In the genomic region with DNA sequence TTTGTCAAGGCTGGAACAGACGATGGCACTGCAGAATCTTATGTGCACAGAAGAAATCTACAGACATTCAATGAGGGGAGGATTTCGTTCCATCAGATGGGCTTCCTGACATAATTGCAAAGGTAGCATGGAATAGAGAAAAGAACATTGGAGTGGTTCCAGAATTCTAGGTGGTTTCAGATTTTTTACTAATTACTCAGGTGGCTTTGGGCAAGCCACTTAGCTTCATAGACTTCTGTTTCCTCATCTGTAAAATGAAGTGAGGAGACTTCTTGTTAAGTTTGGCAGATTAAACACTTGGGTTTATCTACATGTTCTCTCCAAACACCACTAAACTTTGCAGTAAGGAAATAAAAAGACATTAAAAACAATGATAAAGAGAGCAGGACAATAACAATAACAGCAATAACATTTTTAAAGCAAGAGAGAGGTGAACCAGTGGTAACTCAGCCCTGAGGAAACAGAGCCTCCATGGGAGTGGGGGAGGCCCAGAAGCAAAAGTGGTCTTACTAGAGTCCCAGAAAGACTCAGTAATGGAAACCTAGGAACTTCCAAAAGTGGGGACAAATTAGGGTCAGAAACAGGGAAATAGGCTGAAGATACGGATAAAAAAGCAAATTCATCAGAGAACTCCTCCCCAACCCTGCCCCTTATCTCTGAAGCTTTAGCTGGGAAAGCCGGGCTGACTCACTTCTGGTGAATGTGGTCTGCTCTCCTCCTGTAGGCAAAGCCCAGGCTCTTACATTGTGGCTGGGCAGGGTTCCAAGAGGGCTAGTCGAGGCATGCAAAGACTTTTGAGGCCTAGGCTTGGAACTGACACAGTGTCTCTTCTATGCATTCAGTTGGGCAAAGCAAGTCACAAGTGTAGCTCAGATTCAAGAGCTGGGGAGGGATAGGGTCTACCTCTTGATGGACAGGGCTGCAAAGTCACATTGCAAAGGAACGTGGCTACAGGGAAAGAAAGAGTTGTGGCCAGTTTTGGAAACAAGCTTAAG, we compare ENCODE assay signal across 8 cellular contexts. TPM values are rescaled to one million over a fixed set of nuclear protein-coding genes. Genes with fewer than 3 reads are reported as not detected.
DNase-seq lines count a peak whose midpoint lies in the region; ATAC-seq, FAIRE-seq and TF ChIP-seq lines count a peak whose summit lies in the region.
"Had no signal": no experiment of that assay in that cellular context is flagged by ENCODE, and none has a peak within 500 bp of the region (broad histone marks: within the 10 kb centered on the region; RNA-seq: fewer than 3 reads in every experiment).

No MANE protein-coding gene starts in this region.

- no peak overlapping the region for H3K4me3 Mint-ChIP-seq in astrocyte (ENCODE audit: unreplicated experiment)

- H3K27ac Mint-ChIP-seq in astrocyte (ENCODE audit: unreplicated experiment), result peak overlapping the region; percentile 99

- peak overlapping the region; percentile 79 for H3K4me2 ChIP-seq in astrocyte (ENCODE audit: low read length)

- ATAC-seq in GM18861 (IDR thresholded peaks at IDR 0.05; ENCODE audit: unreplicated experiment) (peak; percentile 38), HG03103 (IDR thresholded peaks at IDR 0.05; ENCODE audit: low read depth, unreplicated experiment) (peak; percentile 35), lung (ENCODE audit: insufficient read depth, low FRiP score) (peak; percentile 82), HG02938 (IDR thresholded peaks at IDR 0.05; ENCODE audit: unreplicated experiment) (no peak)

- H3K36me3 ChIP-seq in astrocyte (ENCODE audit: insufficient read depth, low read length) (no peaks in the 10 kb centered on the region), lung (ENCODE audit: control insufficient read depth in 2 of 2, insufficient read depth in 2 of 2, low read length in 2 of 2) (no peaks in the 10 kb centered on the region), transverse colon (no peaks in the 10 kb centered on the region)

- DNase-seq in RWPE1 (ENCODE audit: low spot score) (peak; percentile 98), astrocyte (ENCODE audit: low read depth) (peak; percentile 99), lung (ENCODE audit: low spot score) (peak; percentile 82), transverse colon (peak; percentile 41)

- H3K4me1 ChIP-seq in astrocyte (ENCODE audit: insufficient read depth, low read length), result peaks cover 28% of the 10 kb centered on the region
- H3K4me1 ChIP-seq in lung (ENCODE audit: control insufficient read depth in 2 of 2, insufficient read depth in 2 of 2, low read length in 2 of 2), result peaks cover 0 to 2% of the 10 kb centered on the region in 2 donors
- H3K4me1 ChIP-seq in transverse colon, result peaks cover 0 to 9% (median 2%) of the 10 kb centered on the region in 4 donors

- H3K27me3 ChIP-seq in astrocyte (ENCODE audit: insufficient read depth, low read length), result no peaks in the 10 kb centered on the region
- no peaks in the 10 kb centered on the region for H3K27me3 ChIP-seq in lung (ENCODE audit: control insufficient read depth, insufficient read depth)
- H3K27me3 ChIP-seq in transverse colon, result no peaks in the 10 kb centered on the region

- H4K20me1 ChIP-seq in astrocyte (ENCODE audit: insufficient read depth, low read length), result no peaks in the 10 kb centered on the region

- no peaks in the 10 kb centered on the region for H3K36me3 Mint-ChIP-seq in astrocyte (ENCODE audit: low read depth, unreplicated experiment)

- peak overlapping the region; percentile 51 for H2AFZ ChIP-seq in astrocyte (ENCODE audit: low read depth, low read length)

- H3K9me3 ChIP-seq in astrocyte (ENCODE audit: insufficient read depth, low read depth, low read length) (no peaks in the 10 kb centered on the region), lung (ENCODE audit: control insufficient read depth in 2 of 2, insufficient read depth in 1 of 2, low read length in 1 of 2) (no peaks in the 10 kb centered on the region), transverse colon (no peaks in the 10 kb centered on the region)

- peak overlapping the region; percentile 58 for H3K27ac ChIP-seq in RWPE1
- H3K27ac ChIP-seq in astrocyte (ENCODE audit: low read depth, low read length), result peak overlapping the region; percentile 98
- no peak overlapping the region for H3K27ac ChIP-seq in lung (ENCODE audit: low read depth in 1 of 2, low read length in 1 of 2)
- H3K27ac ChIP-seq in transverse colon, result peak overlapping the region in 3 of 4 donors; percentile 14 to 21 (median 15)

- H3K9me3 Mint-ChIP-seq in astrocyte (ENCODE audit: unreplicated experiment), result no peaks in the 10 kb centered on the region

- 40 to 49% methylated on average over 6 of the region's 6 CpGs for WGBS in lung, 2 donors
- WGBS in transverse colon (ENCODE audit: low coverage in 1 of 2), 2 donors, result 60 to 70% methylated on average over 2 to 6 of the region's 6 CpGs

- in situ Hi-C loops in transverse colon (cut with MboI; ENCODE audit: low pct_ligation_motif_present in 1 of 4, low pct_unique_long_range_greater_than_20kb in 1 of 4, low sequenced_read_pairs in 3 of 4), result no loop called here

- peaks cover 41% of the 10 kb centered on the region for H3K4me1 Mint-ChIP-seq in astrocyte (ENCODE audit: low read depth, unreplicated experiment)

- H3K27me3 Mint-ChIP-seq in astrocyte (ENCODE audit: low read depth, unreplicated experiment), result no peaks in the 10 kb centered on the region

- FAIRE-seq in astrocyte (lab: Jason Lieb, UNC), result peak; percentile 99

- no peak for TF ChIP-seq POLR2A in transverse colon (IDR thresholded peaks at IDR 0.05)

- peak overlapping the region; percentile 81 for H3K9ac ChIP-seq in astrocyte (ENCODE audit: low read length)

- H3K4me3 ChIP-seq in astrocyte (ENCODE audit: insufficient read depth, low read depth, low read length) (peak overlapping the region; percentile 20), lung (no peak overlapping the region), transverse colon (no peak overlapping the region)

- no peak for TF ChIP-seq EP300 in transverse colon (IDR thresholded peaks at IDR 0.05; ENCODE audit: low read depth)

- TF ChIP-seq CTCF in RWPE1 (conservative IDR thresholded peaks at IDR 0.05; ENCODE audit: low read depth), result no peak
- no peak for TF ChIP-seq CTCF in astrocyte (IDR thresholded peaks at IDR 0.05; ENCODE audit: insufficient read depth, low read depth, low read length)
- TF ChIP-seq CTCF in lung (IDR thresholded peaks at IDR 0.05; ENCODE audit: control extremely low read depth, extremely low read depth), result no peak
- no peak for TF ChIP-seq CTCF in transverse colon (IDR thresholded peaks at IDR 0.05)

- CTCF ChIA-PET in RWPE1 (lab: Yijun Ruan, JAX), result interaction anchor here (0.5 to 1.1 kb wide), 5 partner anchors 10 to 967 kb away, joined by 3 to 7 read pairs (median 3); no protein-coding TSS in a partner anchor

- no peaks in the 10 kb centered on the region for H3K79me2 ChIP-seq in astrocyte (ENCODE audit: insufficient read depth, low read length)

- intact Hi-C loops in transverse colon (cut with DNase I; ENCODE audit: low total_unique reads), result no loop called here

- POLR2A ChIA-PET in RWPE1 (lab: Yijun Ruan, JAX; ENCODE audit: low non-redundant PET), result no interaction called here

RNA-seq across cellular contexts. Expression of gene ACTBL2, which starts 11.8 kb away (rescaled TPM):
- total RNA-seq in astrocyte, result 11.6 and 11.8 TPM in 2 replicates
- total RNA-seq in lung, result under 1 TPM in 1 of 2 donors, not detected in 1; 0.09 TPM
- under 1 TPM; 0.04 to 0.29 TPM for polyA plus RNA-seq in lung
- not detected for total RNA-seq in transverse colon
- total RNA-seq: subcutaneous adipose tissue had no signal

Comparison
In these comparisons a context has a peak if more than half of its experiments do, and no peak if none do; other contexts are left out.
1. DNase-seq: peak in every context shown above with its lines; median percentile 99 in astrocyte; 98 in RWPE1; 82 in lung; 41 in transverse colon.
2. H3K27ac ChIP-seq: peak in RWPE1 (single experiment), astrocyte (single experiment) and transverse colon (3 of 4); none in lung (0 of 2).
3. RNA of gene ACTBL2, which starts 11.8 kb away (total RNA-seq): 11.6 to 11.8 TPM in astrocyte; 0.09 TPM in lung and not detected in transverse colon; every median in the first group is over 10 times any median in the second.